In the genomic region with DNA sequence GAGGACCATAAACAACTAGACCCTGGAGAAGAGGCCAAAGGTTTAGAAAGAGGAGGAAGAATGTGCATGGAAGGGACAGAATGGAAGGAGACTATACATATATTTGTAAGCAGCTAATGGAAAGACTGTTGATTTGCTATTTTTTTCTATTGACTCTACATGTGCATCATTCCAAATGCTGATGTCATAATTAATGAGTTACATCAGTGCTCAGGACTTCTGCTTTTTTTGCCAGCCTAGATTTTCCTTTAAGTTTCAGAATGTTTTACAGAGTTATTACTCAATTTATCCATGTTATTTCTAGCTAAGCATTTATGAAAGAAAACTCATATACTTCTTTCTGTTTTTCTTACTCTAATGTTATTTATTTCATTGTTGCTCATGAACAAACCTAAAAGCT, we compare ENCODE assay signal across 19 cellular contexts.
"Had no signal": no experiment of that assay in that cellular context is flagged by ENCODE, and none has a peak within 500 bp of the region (broad histone marks: within the 10 kb centered on the region; RNA-seq: fewer than 3 reads in every experiment).

No MANE protein-coding gene starts in this region.

- DNase-seq: effector CD4-positive, alpha-beta T cell; endodermal cell; foreskin keratinocyte; kidney; left cardiac atrium; left ventricle myocardium inferior; lower lobe of right lung; midbrain; nucleus accumbens; pancreas; right cardiac atrium; small intestine; stimulated activated CD4-positive, alpha-beta T cell treated with anti-CD3 and anti-CD28 coated beads, Interleukin-2, amount 100 ng/mL, for 48 hours; stimulated activated naive CD4-positive, alpha-beta T cell treated with Interleukin-2 at 50 U/mL for 16 hours; thyroid gland had no signal

- H3K4me3 ChIP-seq: coronary artery, left ventricle myocardium inferior, lower lobe of right lung, neural progenitor cell, pancreas, suprapubic skin, thyroid gland had no signal

- ATAC-seq: foreskin keratinocyte; left cardiac atrium; lower lobe of right lung; natural killer cell treated with Interleukin-12 subunit alpha and Interleukin-12 subunit beta and Interleukin-15 and Interleukin-18, amount 100 ng/mL, for 72 hours; pancreas; right cardiac atrium had no signal
